25 cellular contexts compared by ENCODE assay signal in the genomic region with DNA sequence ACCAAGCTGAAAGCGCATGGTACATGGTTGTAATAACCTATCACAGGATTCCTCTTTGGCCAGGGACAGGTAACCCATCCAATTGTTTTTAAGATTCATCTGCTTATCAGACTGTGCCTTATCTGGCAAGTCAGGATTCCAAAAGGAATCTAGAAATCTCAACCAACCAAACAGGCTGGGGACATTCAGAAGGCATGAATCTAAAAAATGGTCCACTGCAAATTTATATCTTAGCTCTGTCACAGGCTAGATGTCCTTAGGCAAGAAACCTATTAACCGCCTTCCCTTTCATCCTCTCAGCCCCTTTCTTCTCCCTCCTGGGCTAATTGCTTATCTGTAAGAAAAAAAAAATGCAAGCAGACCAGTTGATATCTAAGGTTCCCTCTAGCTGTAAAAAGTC. TPM values are rescaled to one million over a fixed set of nuclear protein-coding genes. Genes with fewer than 3 reads are reported as not detected.
A peak's percentile ranks its signal among the peaks of the same experiment; 100 is the strongest.
DNase-seq lines count a peak whose midpoint lies in the region; ATAC-seq, FAIRE-seq and TF ChIP-seq lines count a peak whose summit lies in the region.
"Had no signal": no experiment of that assay in that cellular context is flagged by ENCODE, and none has a peak within 500 bp of the region (broad histone marks: within the 10 kb centered on the region; RNA-seq: fewer than 3 reads in every experiment).

No MANE protein-coding gene starts in this region.

- H3K4me3 Mint-ChIP-seq in Caco-2 (ENCODE audit: unreplicated experiment) (peak overlapping the region; percentile 40), neural progenitor cell (no peak overlapping the region)
- H3K4me3 Mint-ChIP-seq: CD4-positive, alpha-beta T cell had no signal

- FAIRE-seq in kidney (lab: Jason Lieb, UNC) (no peak), GM12891 (lab: Jason Lieb, UNC) (no peak)
- FAIRE-seq: A549, G401.6, GM18507, H54 had no signal

- TF ChIP-seq POLR2A in GM12891 (IDR thresholded peaks at IDR 0.05; ENCODE audit: low read depth, low read length): no peak

- H3K4me3 ChIP-seq in Caco-2 (ENCODE audit: low read depth, low read length) (no peak overlapping the region), HEK293 (ENCODE audit: low read depth, low read length) (no peak overlapping the region), kidney (ENCODE audit: low read length in 2 of 2) (peak overlapping the region; percentile 36 to 46), neural progenitor cell (no peak overlapping the region)
- H3K4me3 ChIP-seq: A549; BLaER1 treated with 17β-estradiol and CSF1 and Interleukin-3, amounts not matched to agents 10 nM and 100 nM; HAP-1 had no signal

- H3K4me1 ChIP-seq in Caco-2 (peaks cover 29% of the 10 kb centered on the region), HEK293 (ENCODE audit: control insufficient read depth, insufficient read depth, low read length) (peaks cover 3% of the 10 kb centered on the region; the same call in 1 of the 2 replicates), kidney (ENCODE audit: control insufficient read depth in 1 of 2, insufficient read depth in 1 of 2, low read depth in 1 of 2, low read length in 2 of 2) (peaks cover 3 to 9% of the 10 kb centered on the region in 2 donors), neural progenitor cell (peaks cover 30% of the 10 kb centered on the region)
- H3K4me1 ChIP-seq: BE2C had no signal

- CTCF ChIA-PET in Caco-2 (lab: Charles Lee): interaction anchor here (0.8 kb wide), 2 partner anchors 35 to 39 kb away, joined by 3 to 4 read pairs; no protein-coding TSS in a partner anchor
- CTCF ChIA-PET in HEK293 (lab: Yijun Ruan, JAX): interaction anchor here (1.2 kb wide), 1 partner anchor 14 kb away, joined by 3 read pairs; no protein-coding TSS in a partner anchor

- H3K4me2 ChIP-seq in neural progenitor cell: peak overlapping the region; percentile 90
- H3K4me2 ChIP-seq: A549; BLaER1 treated with 17β-estradiol and CSF1 and Interleukin-3, amounts not matched to agents 10 nM and 100 nM had no signal

- no peak overlapping the region for H2AFZ ChIP-seq in neural progenitor cell (replicated peaks)

- peak; percentile 34 to 37 for DNase-seq in Caco-2
- DNase-seq in kidney: no peak
- no peak for DNase-seq in neural progenitor cell (ENCODE audit: low spot score)
- no peak for DNase-seq in GM12891 (ENCODE audit: insufficient read length, low spot score)
- DNase-seq in NCI-H82 treated with DMSO at 0.1 percent for 48 hours (lab: John Stamatoyannopoulos, UW; ENCODE audit: unreplicated experiment): no peak
- DNase-seq in activated effector memory CD4-positive, alpha-beta T cell treated with Interleukin-2 at 50 U/mL for 16 hours: no peak
- DNase-seq: 8988T; ACHN; AML-193; BE2C; Calu3; CD4-positive, alpha-beta T cell; CD8-positive, alpha-beta memory T cell; DMS53; DMS79 treated with DMSO at 0.1 percent for 48 hours; GOT3 had no signal

- no peaks in the 10 kb centered on the region for H3K9me3 ChIP-seq in Caco-2
- no peaks in the 10 kb centered on the region for H3K9me3 ChIP-seq in HEK293 (ENCODE audit: control insufficient read depth, insufficient read depth, low read depth, low read length)
- H3K9me3 ChIP-seq in kidney (ENCODE audit: control insufficient read depth in 1 of 2, low read length in 2 of 2): no peaks in the 10 kb centered on the region
- H3K9me3 ChIP-seq in neural progenitor cell (ENCODE audit: low read depth): no peaks in the 10 kb centered on the region
- H3K9me3 ChIP-seq: A549, BE2C, HAP-1 had no signal

- H3K4me1 Mint-ChIP-seq in Caco-2 (ENCODE audit: low read depth, unreplicated experiment) (peaks cover 27% of the 10 kb centered on the region), neural progenitor cell (peaks cover 38% of the 10 kb centered on the region)

- ATAC-seq in GM21723 (IDR thresholded peaks at IDR 0.05; ENCODE audit: unreplicated experiment): no peak
- ATAC-seq: A549 had no signal

- no TSS peak for BruUV-seq in Caco-2 (replicated peaks; lab: Mats Ljungman, UMichigan)

- intact Hi-C loops in Caco-2 (cut with micrococcal nuclease; ENCODE audit: unreplicated experiment): no loop called here
- intact Hi-C loops in kidney (cut with DNase I): no loop called here

- H3K36me3 Mint-ChIP-seq in Caco-2 (ENCODE audit: insufficient read depth, unreplicated experiment) (peaks cover 65% of the 10 kb centered on the region), neural progenitor cell (peaks cover 8% of the 10 kb centered on the region)

- H3K27ac ChIP-seq in HEK293 (ENCODE audit: extremely low read depth, low read depth, low read length): no peak overlapping the region
- no peak overlapping the region for H3K27ac ChIP-seq in kidney (ENCODE audit: low read depth in 2 of 2, low read length in 2 of 2)
- no peak overlapping the region for H3K27ac ChIP-seq in neural progenitor cell
- H3K27ac ChIP-seq: A549; BLaER1 treated with 17β-estradiol and CSF1 and Interleukin-3, amounts not matched to agents 10 nM and 100 nM had no signal

- H3K36me3 ChIP-seq in Caco-2 (ENCODE audit: control insufficient read depth, insufficient read depth, low read length) (no peaks in the 10 kb centered on the region), HEK293 (ENCODE audit: control insufficient read depth in 2 of 2, insufficient read depth in 1 of 2, low read length in 2 of 2) (no peaks in the 10 kb centered on the region), kidney (ENCODE audit: control insufficient read depth in 1 of 2, insufficient read depth in 2 of 2, low read length in 2 of 2) (peaks cover 0 to 6% of the 10 kb centered on the region in 2 donors), neural progenitor cell (peaks cover 8% of the 10 kb centered on the region)
- H3K36me3 ChIP-seq: BE2C; BLaER1 treated with 17β-estradiol and CSF1 and Interleukin-3, amounts not matched to agents 10 nM and 100 nM; HAP-1 had no signal

- H3F3A ChIP-seq in neural progenitor cell (ENCODE audit: low read depth): peaks cover 45% of the 10 kb centered on the region

- POLR2A ChIA-PET in Caco-2 (lab: Charles Lee) (no interaction called here), HEK293 (lab: Yijun Ruan, JAX) (no interaction called here)

- H3K27ac Mint-ChIP-seq in Caco-2 (ENCODE audit: unreplicated experiment) (no peak overlapping the region), neural progenitor cell (no peak overlapping the region)
- H3K27ac Mint-ChIP-seq: CD14-positive monocyte; CD4-positive, alpha-beta T cell; CD8-positive, alpha-beta memory T cell had no signal

- H3K27me3 Mint-ChIP-seq in Caco-2 (ENCODE audit: insufficient read depth, unreplicated experiment): no peaks in the 10 kb centered on the region
- H3K27me3 Mint-ChIP-seq in neural progenitor cell (ENCODE audit: insufficient read depth, low read depth): peaks cover 5% of the 10 kb centered on the region

- H3K9ac ChIP-seq in kidney (ENCODE audit: low read length in 2 of 2) (no peak overlapping the region), neural progenitor cell (no peak overlapping the region)
- H3K9ac ChIP-seq: BLaER1 treated with 17β-estradiol and CSF1 and Interleukin-3, amounts not matched to agents 10 nM and 100 nM had no signal

- H3K27me3 ChIP-seq in Caco-2 (replicated peaks; ENCODE audit: control insufficient read depth, insufficient read depth, low read length) (no peaks in the 10 kb centered on the region), neural progenitor cell (peaks cover 5% of the 10 kb centered on the region)

- TF ChIP-seq CTCF in Caco-2 (IDR thresholded peaks at IDR 0.05; ENCODE audit: insufficient read depth in 1 of 2, low read depth in 1 of 2, low read length in 1 of 2, severe bottlenecking in 1 of 2, unreplicated experiment in 1 of 2) (no peak), HEK293 (tag by site-specific recombination; IDR thresholded peaks at IDR 0.05) (no peak), kidney (IDR thresholded peaks at IDR 0.05; ENCODE audit: borderline replicate concordance, extremely low read depth, insufficient read depth) (no peak), neural progenitor cell (IDR thresholded peaks at IDR 0.05) (no peak)

- no peaks in the 10 kb centered on the region for H3K9me3 Mint-ChIP-seq in Caco-2 (ENCODE audit: unreplicated experiment)
- no peaks in the 10 kb centered on the region for H3K9me3 Mint-ChIP-seq in neural progenitor cell
- H3K9me3 Mint-ChIP-seq: CD4-positive, alpha-beta T cell; CD8-positive, alpha-beta memory T cell had no signal

- H3K79me2 ChIP-seq in neural progenitor cell (ENCODE audit: low read depth): peaks cover 100% of the 10 kb centered on the region

- peaks cover 78% of the 10 kb centered on the region for H4K20me1 ChIP-seq in neural progenitor cell (ENCODE audit: low read depth)

TF ChIP-seq in HEK293, 187 proteins besides CTCF, POLR2A, EP300 and RAD21 (continues in another document):
- TF ChIP-seq TCF7L2 (IDR thresholded peaks at IDR 0.05; ENCODE audit: borderline replicate concordance, low read depth, low read length): peak; percentile 31; the same call in 1 of the 2 replicates

TF ChIP-seq in GM12891, 5 proteins besides CTCF, POLR2A, EP300 and RAD21:
- TF ChIP-seq TAF1 (IDR thresholded peaks at IDR 0.05; ENCODE audit: low read depth, low read length) (no peak), POU2F2 (IDR thresholded peaks at IDR 0.05; ENCODE audit: low read depth, low read length) (no peak), PAX5 (IDR thresholded peaks at IDR 0.05; ENCODE audit: insufficient read depth, low read length, severe bottlenecking) (no peak)

RNA-seq across cellular contexts. Expression of a gene that starts 4.3 kb away (rescaled TPM):
- total RNA-seq in Caco-2 (2022): 238 and 260 TPM in 2 replicates
- 85.4 TPM for total RNA-seq in kidney
- 44.7 TPM for polyA plus RNA-seq in kidney (ENCODE audit: insufficient read depth, low read depth, low replicate concordance)
- 143 and 151 TPM in 2 replicates for total RNA-seq in neural progenitor cell (ENCODE audit: low replicate concordance)
- 0.08 TPM for polyA plus RNA-seq in GM12891 (2012; ENCODE audit: low read depth, missing spikeins)
- polyA plus RNA-seq: CD14-positive monocyte; CD8-positive, alpha-beta memory T cell had no signal

Comparison
In these comparisons a context has a peak if more than half of its experiments do, and no peak if none do; other contexts are left out.
1. DNase-seq: peak in Caco-2 (2 of 2); none in kidney (single experiment), neural progenitor cell (single experiment), GM12891 (single experiment), NCI-H82 treated with DMSO at 0.1 percent for 48 hours (single experiment) and activated effector memory CD4-positive, alpha-beta T cell treated with Interleukin-2 at 50 U/mL for 16 hours (single experiment).
2. H3K4me3 ChIP-seq: peak in kidney (2 of 2); none in Caco-2 (single experiment), HEK293 (single experiment) and neural progenitor cell (single experiment).